In the genomic region with DNA sequence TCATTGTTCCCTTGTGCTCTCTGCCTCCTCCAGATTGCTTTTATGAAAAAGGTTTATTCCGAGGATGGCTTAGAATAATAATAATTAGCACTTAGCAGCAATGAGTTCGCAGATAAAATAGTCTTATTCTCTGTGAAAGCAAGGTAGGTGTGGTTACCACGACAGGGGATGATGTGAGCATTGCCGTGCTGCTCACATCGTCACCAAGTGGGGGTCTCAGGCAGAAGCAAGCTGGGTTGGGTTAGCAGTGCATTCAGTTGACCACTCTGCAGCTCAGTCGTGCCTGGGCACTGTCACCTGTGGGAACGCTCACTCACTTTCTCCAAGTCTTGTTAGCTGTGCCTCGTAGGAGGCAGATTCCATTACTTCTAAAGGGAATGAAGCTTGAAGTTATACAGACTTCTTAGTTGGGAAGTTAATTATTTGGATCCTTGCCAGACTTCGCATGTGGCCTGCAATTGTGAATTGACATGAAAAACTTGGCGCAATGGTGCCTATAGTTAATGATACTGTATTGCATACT, we compare ENCODE assay signal across 21 cellular contexts.
"Had no signal": no experiment of that assay in that cellular context is flagged by ENCODE, and none has a peak within 500 bp of the region (broad histone marks: within the 10 kb centered on the region; RNA-seq: fewer than 3 reads in every experiment).

No MANE protein-coding gene starts in this region.

- DNase-seq: activated CD4-positive, alpha-beta T cell treated with anti-CD3 and anti-CD28 coated beads, Interleukin-2, amount 50 U/mL, for 1 hour; activated CD4-positive, CD25-positive, alpha-beta regulatory T cell treated with anti-CD3 and anti-CD28 coated beads, Interleukin-2, amount 50 U/mL, for 72 hours; activated CD8-positive, alpha-beta T cell treated with anti-CD3 and anti-CD28 coated beads, Interleukin-2, amount 10 ng/mL, durations not matched to agents 7 days and 5 days; activated gamma-delta T cell; activated naive CD4-positive, alpha-beta T cell treated with anti-CD3 and anti-CD28 coated beads, Interleukin-2, amount 50 U/mL, for 16 hours; activated naive CD8-positive, alpha-beta T cell treated with anti-CD3 and anti-CD28 coated beads, Interleukin-2, amount 50 U/mL, for 24 hours; anterior cingulate cortex; body of pancreas; erythroblast; foreskin fibroblast; immature natural killer cell; left lung; naive B cell; stimulated activated CD4-positive, alpha-beta T cell treated with anti-CD3 and anti-CD28 coated beads, Interleukin-2, amount 100 ng/mL, for 48 hours; stimulated activated CD8-positive, alpha-beta memory T cell treated with anti-CD3 and anti-CD28 coated beads, Interleukin-4, amount 100 ng/mL, for 48 hours; stimulated activated naive B cell treated with anti-CD40 and anti-IgM and Interleukin-4, amounts not matched to agents 10 μg/mL and 1 μg/mL and 100 μg/mL, for 72 hours; T1000; transverse colon; uterus had no signal

- ATAC-seq: activated CD8-positive, alpha-beta T cell treated with anti-CD3 and anti-CD28 coated beads, Interleukin-2, amount 10 ng/mL, durations not matched to agents 7 days and 5 days; activated naive CD8-positive, alpha-beta T cell treated with anti-CD3 and anti-CD28 coated beads, Interleukin-2, amount 50 U/mL, for 24 hours; body of pancreas; left lung; stimulated activated naive B cell treated with anti-CD40 and anti-IgM and Interleukin-4, amounts not matched to agents 10 μg/mL and 1 μg/mL and 100 μg/mL, for 72 hours had no signal

- H3K36me3 ChIP-seq: left lung, transverse colon, uterus had no signal

- H3K4me1 ChIP-seq: body of pancreas, left lung, transverse colon, uterus had no signal

- H3K4me3 ChIP-seq: body of pancreas, left lung, lung, transverse colon, uterus had no signal

- H3K9me3 ChIP-seq: body of pancreas, left lung, transverse colon, uterus had no signal

- H3K27me3 ChIP-seq: body of pancreas, left lung, transverse colon, uterus had no signal

- H3K27ac ChIP-seq: body of pancreas, left lung, transverse colon, uterus, VCaP had no signal
